ENCODE assay signal across 8 cellular contexts in the genomic region with DNA sequence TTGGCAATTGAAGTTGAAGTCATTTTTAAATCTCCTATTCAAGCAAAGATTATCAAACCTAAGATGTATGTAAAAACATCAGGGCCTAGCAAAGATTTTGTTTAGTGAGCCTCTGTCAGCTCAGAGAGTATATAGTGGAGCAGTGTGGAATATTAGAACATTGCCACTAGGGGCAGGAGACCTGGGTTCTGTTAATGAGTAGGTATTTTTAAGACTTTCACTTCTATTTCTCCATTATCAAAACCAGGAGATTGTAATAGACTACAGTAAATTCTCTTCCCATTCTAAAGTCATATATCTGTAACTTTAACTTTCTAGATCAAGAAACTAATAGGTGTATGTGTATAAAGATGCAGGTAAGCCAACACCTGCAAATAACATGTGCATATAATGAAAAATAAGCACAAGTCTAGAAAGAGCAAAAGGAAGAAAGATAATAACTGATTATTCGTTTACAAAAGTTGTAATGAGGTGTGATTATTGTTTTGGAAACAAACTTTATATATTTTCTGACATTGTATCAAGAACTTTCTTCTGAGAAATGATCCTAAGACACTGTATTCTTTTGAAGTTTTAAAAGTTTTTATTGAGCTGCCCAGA.
DNase-seq lines count a peak whose midpoint lies in the region; ATAC-seq and TF ChIP-seq lines count a peak whose summit lies in the region.

No MANE protein-coding gene starts in this region.

- no peak overlapping the region for H3K27ac ChIP-seq in Panc1 (ENCODE audit: low read length)

- no peaks in the 10 kb centered on the region for H3K4me1 ChIP-seq in Panc1 (ENCODE audit: control insufficient read depth, insufficient read depth, low read length)

- peaks cover 6% of the 10 kb centered on the region for H3K9me3 Mint-ChIP-seq in stimulated activated effector memory CD8-positive, alpha-beta T cell treated with anti-CD3 and anti-CD28 coated beads, Interleukin-12 subunit alpha, Interleukin-12 subunit beta, amount 100 ng/mL, for 72 hours

- peak; percentile 41; the same call in 1 of the 2 replicates for TF ChIP-seq CTCF in Panc1 (IDR thresholded peaks at IDR 0.05)
- TF ChIP-seq CTCF in kidney epithelial cell (IDR thresholded peaks at IDR 0.05; ENCODE audit: insufficient read depth, low read length, poor library complexity, severe bottlenecking), result peak; percentile 69

- no peak overlapping the region for H3K27ac Mint-ChIP-seq in stimulated activated effector memory CD8-positive, alpha-beta T cell treated with anti-CD3 and anti-CD28 coated beads, Interleukin-12 subunit alpha, Interleukin-12 subunit beta, amount 100 ng/mL, for 72 hours

- POLR2A ChIA-PET in Panc1 (lab: Charles Lee), result no interaction called here

- BruUV-seq in Panc1 (replicated peaks; lab: Mats Ljungman, UMichigan), result no TSS peak

- DNase-seq in SIG-M5 treated with dmso at 0.1 percent for 504 hours (lab: John Stamatoyannopoulos, UW; ENCODE audit: unreplicated experiment) (peak; percentile 46), SIG-M5 (lab: John Stamatoyannopoulos, UW) (no peak), Panc1 (ENCODE audit: low read depth, low spot score) (no peak), kidney epithelial cell (ENCODE audit: low read depth) (no peak), ecto neural progenitor cell (ENCODE audit: low spot score) (no peak), COLO668 (lab: John Stamatoyannopoulos, UW; ENCODE audit: unreplicated experiment) (no peak)
- DNase-seq in stimulated activated effector memory CD8-positive, alpha-beta T cell treated with anti-CD3 and anti-CD28 coated beads, Interleukin-12 subunit alpha, Interleukin-12 subunit beta, amount 100 ng/mL, for 72 hours (ENCODE audit: low spot score in 2 of 2), result no peak

- no peak overlapping the region for H3K4me3 Mint-ChIP-seq in stimulated activated effector memory CD8-positive, alpha-beta T cell treated with anti-CD3 and anti-CD28 coated beads, Interleukin-12 subunit alpha, Interleukin-12 subunit beta, amount 100 ng/mL, for 72 hours

- H3K4me3 ChIP-seq in Panc1 (ENCODE audit: low read depth in 2 of 2, low read length in 2 of 2) (no peak overlapping the region), kidney epithelial cell (ENCODE audit: low read depth, low read length) (no peak overlapping the region)

- H3K27me3 ChIP-seq in Panc1 (ENCODE audit: control insufficient read depth, insufficient read depth, low read length) (no peaks in the 10 kb centered on the region), kidney epithelial cell (ENCODE audit: control insufficient read depth, insufficient read depth, low read length) (no peaks in the 10 kb centered on the region)

- no peaks in the 10 kb centered on the region for H3K9me3 ChIP-seq in Panc1 (ENCODE audit: control insufficient read depth, insufficient read depth, low read depth, low read length)

- H3K36me3 ChIP-seq in Panc1 (ENCODE audit: control insufficient read depth, insufficient read depth, low read length), result no peaks in the 10 kb centered on the region
- H3K36me3 ChIP-seq in kidney epithelial cell (ENCODE audit: control insufficient read depth, insufficient read depth, low read length), result no peaks in the 10 kb centered on the region

- CTCF ChIA-PET in Panc1 (lab: Charles Lee), result no interaction called here

- peak; percentile 61 for ATAC-seq in HG02938 (IDR thresholded peaks at IDR 0.05; ENCODE audit: unreplicated experiment)
- ATAC-seq in Panc1, result no peak
- no peak for ATAC-seq in stimulated activated effector memory CD8-positive, alpha-beta T cell treated with anti-CD3 and anti-CD28 coated beads, Interleukin-12 subunit alpha, Interleukin-12 subunit beta, amount 100 ng/mL, for 72 hours

- in situ Hi-C loops in Panc1 (cut with HindIII; ENCODE audit: low pct_unique_long_range_greater_than_20kb, low sequenced_read_pairs), result no loop called here

- intact Hi-C loops in Panc1 (cut with micrococcal nuclease; ENCODE audit: unreplicated experiment), result no loop called here

- no peaks in the 10 kb centered on the region for H3K4me1 Mint-ChIP-seq in stimulated activated effector memory CD8-positive, alpha-beta T cell treated with anti-CD3 and anti-CD28 coated beads, Interleukin-12 subunit alpha, Interleukin-12 subunit beta, amount 100 ng/mL, for 72 hours

- H3K36me3 Mint-ChIP-seq in stimulated activated effector memory CD8-positive, alpha-beta T cell treated with anti-CD3 and anti-CD28 coated beads, Interleukin-12 subunit alpha, Interleukin-12 subunit beta, amount 100 ng/mL, for 72 hours, result no peaks in the 10 kb centered on the region
